Comparison of ENCODE assay signal across 10 cellular contexts in genomic region chr10:5551531-5552375, GRCh38. TPM values are rescaled to one million over a fixed set of nuclear protein-coding genes. Genes with fewer than 3 reads are reported as not detected.
A peak's percentile ranks its signal among the peaks of the same experiment; 100 is the strongest.
DNase-seq lines count a peak whose midpoint lies in the region; ATAC-seq, FAIRE-seq and TF ChIP-seq lines count a peak whose summit lies in the region.
"Had no signal": no experiment of that assay in that cellular context is flagged by ENCODE, and none has a peak within 500 bp of the region (broad histone marks: within the 10 kb centered on the region; RNA-seq: fewer than 3 reads in every experiment).

No MANE protein-coding gene starts in this region.

- H3K9me2 ChIP-seq in PC-3 (replicated peaks; ENCODE audit: low read length) = no peaks in the 10 kb centered on the region

- no peaks in the 10 kb centered on the region for H3K9me3 Mint-ChIP-seq in astrocyte (ENCODE audit: unreplicated experiment)
- H3K9me3 Mint-ChIP-seq: central memory CD8-positive, alpha-beta T cell had no signal

- H3K79me2 ChIP-seq in PC-3 (ENCODE audit: low read length) (no peaks in the 10 kb centered on the region), astrocyte (ENCODE audit: insufficient read depth, low read length) (no peaks in the 10 kb centered on the region)

- H3K36me3 Mint-ChIP-seq in astrocyte (ENCODE audit: low read depth, unreplicated experiment) = no peaks in the 10 kb centered on the region

- DNase-seq in GM10248 (ENCODE audit: extremely low spot score) (peak; percentile 57), PC-3 (peak; percentile 84), astrocyte (ENCODE audit: low read depth) (peak; percentile 72), testis (no peak)
- DNase-seq in stimulated activated CD4-positive, alpha-beta T cell treated with anti-CD3 and anti-CD28 coated beads, Interleukin-12 subunit alpha, Interleukin-12 subunit beta, amount 100 ng/mL, for 24 hours (ENCODE audit: low read depth in 2 of 2) = peak; percentile 49 to 69

- no peak overlapping the region for H3K4me3 ChIP-seq in PC-3 (ENCODE audit: low read length)
- no peak overlapping the region for H3K4me3 ChIP-seq in astrocyte (ENCODE audit: insufficient read depth, low read depth, low read length)
- no peak overlapping the region for H3K4me3 ChIP-seq in testis

- H3F3A ChIP-seq in PC-3 (ENCODE audit: low read length, unreplicated experiment) = peaks cover 6% of the 10 kb centered on the region

- WGBS in testis, 2 donors = 77 to 92% methylated on average over 12 to 15 of the region's 15 CpGs

- H4K20me1 ChIP-seq in PC-3 (ENCODE audit: low read length) = no peaks in the 10 kb centered on the region
- no peaks in the 10 kb centered on the region for H4K20me1 ChIP-seq in astrocyte (ENCODE audit: insufficient read depth, low read length)

- no peaks in the 10 kb centered on the region for H3K27me3 ChIP-seq in PC-3 (ENCODE audit: low read length)
- no peaks in the 10 kb centered on the region for H3K27me3 ChIP-seq in astrocyte (ENCODE audit: insufficient read depth, low read length)
- H3K27me3 ChIP-seq in testis = no peaks in the 10 kb centered on the region

- peaks cover 43% of the 10 kb centered on the region for H3K4me1 Mint-ChIP-seq in astrocyte (ENCODE audit: low read depth, unreplicated experiment)

- no peak for TF ChIP-seq CTCF in GM10248 (IDR thresholded peaks at IDR 0.05; ENCODE audit: control extremely low read depth, extremely low read depth, low read depth, missing control alignments)
- no peak for TF ChIP-seq CTCF in PC-3 (conservative IDR thresholded peaks at IDR 0.05; ENCODE audit: low read depth, low read length)
- TF ChIP-seq CTCF in astrocyte (IDR thresholded peaks at IDR 0.05; ENCODE audit: insufficient read depth, low read depth, low read length) = no peak
- TF ChIP-seq CTCF in testis (IDR thresholded peaks at IDR 0.05) = no peak

- H2AFZ ChIP-seq in PC-3 (ENCODE audit: low read length) (no peak overlapping the region), astrocyte (ENCODE audit: low read depth, low read length) (no peak overlapping the region)

- no peak for FAIRE-seq in astrocyte (lab: Jason Lieb, UNC)

- H3K4me1 ChIP-seq in PC-3 (ENCODE audit: insufficient read depth, low read length) (peaks cover 70% of the 10 kb centered on the region), astrocyte (ENCODE audit: insufficient read depth, low read length) (peaks cover 73% of the 10 kb centered on the region), testis (peaks cover 37% of the 10 kb centered on the region)

- H3K27ac Mint-ChIP-seq in astrocyte (ENCODE audit: unreplicated experiment) = peak overlapping the region; percentile 87

- H3K9ac ChIP-seq in PC-3 (ENCODE audit: low read length) (peak overlapping the region; percentile 85), astrocyte (ENCODE audit: low read length) (peak overlapping the region; percentile 24)

- POLR2A ChIA-PET in GM10248 (lab: Yijun Ruan, JAX) (no interaction called here), PC-3 (lab: Charles Lee; ENCODE audit: unreplicated experiment) (interaction anchor here (0.6 to 1.0 kb wide), 4 partner anchors 32 to 106 kb away, joined by 3 to 6 read pairs (median 4); no protein-coding TSS in a partner anchor)

- H3K36me3 ChIP-seq in PC-3 (ENCODE audit: low read depth, low read length) (no peaks in the 10 kb centered on the region), astrocyte (ENCODE audit: insufficient read depth, low read length) (no peaks in the 10 kb centered on the region), testis (ENCODE audit: low read depth, missing control alignments) (no peaks in the 10 kb centered on the region)

- ATAC-seq in PC-3 (peak; percentile 37), HG03097 (IDR thresholded peaks at IDR 0.05; ENCODE audit: low FRiP score, unreplicated experiment) (no peak), HG03175 (IDR thresholded peaks at IDR 0.05; ENCODE audit: unreplicated experiment) (no peak), HG03135 (IDR thresholded peaks at IDR 0.05; ENCODE audit: unreplicated experiment) (no peak)

- intact Hi-C loops in PC-3 (cut with micrococcal nuclease) (no loop called here), testis (cut with DNase I; ENCODE audit: low total_unique reads) (no loop called here)

- H3K9me3 ChIP-seq in PC-3 (ENCODE audit: low read length) = no peaks in the 10 kb centered on the region
- no peaks in the 10 kb centered on the region for H3K9me3 ChIP-seq in astrocyte (ENCODE audit: insufficient read depth, low read depth, low read length)
- no peaks in the 10 kb centered on the region for H3K9me3 ChIP-seq in testis

- peaks cover 2% of the 10 kb centered on the region for H3K27me3 Mint-ChIP-seq in astrocyte (ENCODE audit: low read depth, unreplicated experiment)

- no peak for TF ChIP-seq POLR2A in testis (IDR thresholded peaks at IDR 0.05)

- CTCF ChIA-PET in GM10248 (lab: Yijun Ruan, JAX) (interaction anchor here (0.8 to 0.9 kb wide), 2 partner anchors 13 to 21 kb away, joined by 3 read pairs; no protein-coding TSS in a partner anchor), PC-3 (lab: Charles Lee) (no interaction called here)

- peak overlapping the region; percentile 34 for H3K4me3 Mint-ChIP-seq in astrocyte (ENCODE audit: unreplicated experiment)
- H3K4me3 Mint-ChIP-seq: central memory CD8-positive, alpha-beta T cell had no signal

- no TSS peak for BruUV-seq in PC-3 (replicated peaks; lab: Mats Ljungman, UMichigan)

- H3K4me2 ChIP-seq in PC-3 (ENCODE audit: low read length) (peak overlapping the region; percentile 69), astrocyte (ENCODE audit: low read length) (peak overlapping the region; percentile 63)

- H3K27ac ChIP-seq in PC-3 (ENCODE audit: low read length) (peak overlapping the region; percentile 100), astrocyte (ENCODE audit: low read depth, low read length) (peak overlapping the region; percentile 43), testis (no peak overlapping the region)

RNA-seq across cellular contexts. Expression of gene CALML3, which starts 27.0 kb away (rescaled TPM):
- total RNA-seq in PC-3 (2014; rRNA removed) (not detected in 2 replicates), astrocyte (not detected in 2 replicates), testis (under 1 TPM; 0.19 to 0.63 TPM)
- 1.5 TPM for polyA plus RNA-seq in testis (ENCODE audit: insufficient read depth, low read depth, low replicate concordance)
- total RNA-seq: skeletal muscle tissue had no signal

RNA-seq across cellular contexts. Expression of gene CALML5, which starts 52.4 kb away (rescaled TPM):
- total RNA-seq in PC-3 (2014; rRNA removed) (not detected in 2 replicates), astrocyte (not detected in 2 replicates), testis (under 1 TPM in 1 of 2 donors, not detected in 1; 0.50 TPM)
- not detected for polyA plus RNA-seq in testis (ENCODE audit: insufficient read depth, low read depth, low replicate concordance)
- total RNA-seq: skeletal muscle tissue had no signal

Comparison
In these comparisons a context has a peak if more than half of its experiments do, and no peak if none do; other contexts are left out.
1. H3K27ac ChIP-seq: peak in PC-3 (single experiment) and astrocyte (single experiment); none in testis (0 of 2).